In the genomic region with DNA sequence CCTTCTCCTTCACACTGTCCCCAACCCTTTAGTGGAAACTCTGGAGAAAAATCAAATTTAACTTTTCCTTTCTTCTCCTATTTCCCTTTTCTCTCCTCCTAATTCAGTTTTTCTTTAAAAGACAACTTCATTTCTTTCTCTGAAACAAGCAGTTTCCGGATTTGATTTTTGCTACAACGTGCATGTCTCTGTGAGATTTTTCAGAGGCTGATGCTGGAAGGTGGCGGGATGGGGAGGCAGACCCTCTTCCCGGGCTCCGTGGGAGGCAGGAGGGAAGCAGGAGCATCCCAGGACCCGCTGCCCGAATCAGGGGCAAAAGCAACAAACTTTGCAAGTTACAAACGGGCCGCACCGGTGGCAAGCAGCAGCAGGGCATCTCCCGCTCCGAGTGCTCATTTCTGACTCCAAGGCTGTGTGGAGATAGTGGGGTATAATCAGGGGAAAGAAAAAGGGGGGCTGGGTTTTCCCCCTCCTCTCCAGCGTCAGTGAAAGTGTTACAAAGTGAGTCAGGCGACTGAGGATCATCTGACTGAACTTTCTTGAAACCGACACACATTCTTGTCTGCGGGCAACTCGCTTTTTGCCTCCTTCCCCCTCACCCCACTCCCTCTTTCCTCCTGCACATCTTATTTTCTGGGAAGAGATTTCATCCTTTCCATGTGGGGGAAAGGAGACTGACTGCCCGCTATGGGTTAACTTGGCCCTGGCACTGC, we compare ENCODE assay signal across 9 cellular contexts. TPM values are rescaled to one million over a fixed set of nuclear protein-coding genes. Genes with fewer than 3 reads are reported as not detected.
DNase-seq lines count a peak whose midpoint lies in the region; ATAC-seq and TF ChIP-seq lines count a peak whose summit lies in the region.
"Had no signal": no experiment of that assay in that cellular context is flagged by ENCODE, and none has a peak within 500 bp of the region (broad histone marks: within the 10 kb centered on the region; RNA-seq: fewer than 3 reads in every experiment).

No MANE protein-coding gene starts in this region.

- H3K27ac ChIP-seq in ACC112 (ENCODE audit: low read depth, low read length), result peak overlapping the region; percentile 91

- DNase-seq in OCI-M1 (lab: John Stamatoyannopoulos, UW) (peak; percentile 49), fibroblast of peridontal ligament (ENCODE audit: extremely low read depth) (peak; percentile 92), neural crest cell (ENCODE audit: low read depth, low spot score) (no peak), GOT3 (lab: John Stamatoyannopoulos, UW) (no peak), NCI-H1930 (lab: John Stamatoyannopoulos, UW) (no peak), GM13977 (ENCODE audit: low spot score) (no peak)
- DNase-seq: mammary epithelial cell had no signal

- no peaks in the 10 kb centered on the region for H3K27me3 ChIP-seq in ACC112 (ENCODE audit: insufficient read depth, low read length)

- no peak overlapping the region for H2AFZ ChIP-seq in ACC112 (ENCODE audit: low read length, unreplicated experiment)

- TF ChIP-seq CTCF in neural crest cell (conservative IDR thresholded peaks at IDR 0.05) (no peak), GM13977 (IDR thresholded peaks at IDR 0.05; ENCODE audit: extremely low read depth, insufficient read depth, missing control alignments) (no peak)

- H3K4me3 ChIP-seq in ACC112 (ENCODE audit: low read depth, low read length), result peak overlapping the region; percentile 88

- no peaks in the 10 kb centered on the region for H3K36me3 ChIP-seq in ACC112 (ENCODE audit: insufficient read depth, low read length)

- no peak for ATAC-seq in GM18520 (IDR thresholded peaks at IDR 0.05; ENCODE audit: unreplicated experiment)

- no peaks in the 10 kb centered on the region for H3K9me3 Mint-ChIP-seq in neural crest cell

- peaks cover 100% of the 10 kb centered on the region for H3K79me2 ChIP-seq in ACC112 (ENCODE audit: control insufficient read depth, insufficient read depth, low read length, unreplicated experiment)

- H3K36me3 Mint-ChIP-seq in neural crest cell (ENCODE audit: low read depth), result peaks cover 16% of the 10 kb centered on the region

- peaks cover 52% of the 10 kb centered on the region for H3K4me1 ChIP-seq in ACC112 (ENCODE audit: control insufficient read depth, insufficient read depth, low read length, unreplicated experiment)

- H3K4me1 Mint-ChIP-seq in neural crest cell, result peaks cover 69% of the 10 kb centered on the region

- peak overlapping the region; percentile 92 for H3K4me3 Mint-ChIP-seq in neural crest cell

- in situ Hi-C loops in GM13977 (cut with MboI; ENCODE audit: low pct_unique_long_range_greater_than_20kb, low sequenced_read_pairs, unreplicated experiment), result loop anchor here (10.0 kb wide), 1 partner anchor 349 kb away; no protein-coding TSS in a partner anchor

- peak overlapping the region; percentile 98 for H3K27ac Mint-ChIP-seq in neural crest cell (ENCODE audit: unreplicated experiment)

- peaks cover 15% of the 10 kb centered on the region for H3K27me3 Mint-ChIP-seq in neural crest cell (ENCODE audit: low read depth)

RNA-seq across cellular contexts. Expression of gene ZEB2, which starts 6.4 kb away (rescaled TPM):
- total RNA-seq in neural crest cell, result 192 and 200 TPM in 2 replicates

Comparison
In these comparisons a context has a peak if more than half of its experiments do, and no peak if none do; other contexts are left out.
1. DNase-seq: peak in OCI-M1 (single experiment) and fibroblast of peridontal ligament (single experiment); none in neural crest cell (single experiment), GOT3 (single experiment), NCI-H1930 (0 of 2) and GM13977 (single experiment).